13 cellular contexts compared by ENCODE assay signal in genomic region chr12:91053951-91054715, GRCh38. TPM values are rescaled to one million over a fixed set of nuclear protein-coding genes. Genes with fewer than 3 reads are reported as not detected.
DNase-seq lines count a peak whose midpoint lies in the region; ATAC-seq, FAIRE-seq and TF ChIP-seq lines count a peak whose summit lies in the region.
"Had no signal": no experiment of that assay in that cellular context is flagged by ENCODE, and none has a peak within 500 bp of the region (broad histone marks: within the 10 kb centered on the region; RNA-seq: fewer than 3 reads in every experiment).

No MANE protein-coding gene starts in this region.

- TF ChIP-seq CTCF in AG10803 (conservative IDR thresholded peaks at IDR 0.05; ENCODE audit: low read length) (peak; percentile 18), breast epithelium (IDR thresholded peaks at IDR 0.05) (no peak), HepG2 (CRISPR knock-in tag; IDR thresholded peaks at IDR 0.05) (no peak)

- no peak for ATAC-seq in HepG2
- ATAC-seq: WTC11 had no signal

- TF ChIP-seq POLR2A in breast epithelium (IDR thresholded peaks at IDR 0.05) (no peak), HepG2 (IDR thresholded peaks at IDR 0.05; ENCODE audit: insufficient read depth in 1 of 2, low read depth in 2 of 2, low read length in 2 of 2) (no peak)

- no peaks in the 10 kb centered on the region for H4K20me1 ChIP-seq in HepG2 (ENCODE audit: insufficient read depth, low read length)

- no peaks in the 10 kb centered on the region for H3K36me3 ChIP-seq in MG63
- H3K36me3 ChIP-seq in breast epithelium, result no peaks in the 10 kb centered on the region
- no peaks in the 10 kb centered on the region for H3K36me3 ChIP-seq in HepG2 (replicated peaks in 1 of 2; ENCODE audit: control insufficient read depth in 1 of 2, insufficient read depth in 2 of 2, low read length in 2 of 2)

- H3K27ac ChIP-seq in breast epithelium (peak overlapping the region; percentile 48 to 50), HepG2 (ENCODE audit: extremely low read length, insufficient read depth, low read length) (no peak overlapping the region)
- H3K27ac ChIP-seq: dorsolateral prefrontal cortex had no signal

- DNase-seq in AG10803 (ENCODE audit: low read depth) (peak; percentile 94), MG63 (peak; percentile 45), breast epithelium (ENCODE audit: low spot score in 2 of 2) (peak in 1 of 2 donors; percentile 19), lung microvascular endothelial cell (ENCODE audit: low read depth in 2 of 2) (peak; percentile 1 to 63), epidermal melanocyte (ENCODE audit: insufficient read length, low spot score) (no peak), SW480 (ENCODE audit: low spot score) (no peak), HepG2 (ENCODE audit: low spot score) (no peak), posterior vena cava (ENCODE audit: low spot score) (no peak)
- DNase-seq: dorsolateral prefrontal cortex, NCI-H2107 had no signal

- H3K9ac ChIP-seq in HepG2 (ENCODE audit: insufficient read depth, low read depth, low read length), result no peak overlapping the region

- H3K9me3 ChIP-seq in MG63 (no peaks in the 10 kb centered on the region), breast epithelium (no peaks in the 10 kb centered on the region), HepG2 (ENCODE audit: low read length) (no peaks in the 10 kb centered on the region)

- no peak for TF ChIP-seq RAD21 in HepG2 (CRISPR knock-in tag; IDR thresholded peaks at IDR 0.05)

- H3K4me1 ChIP-seq in breast epithelium (no peaks in the 10 kb centered on the region), HepG2 (ENCODE audit: insufficient read depth, low read length) (no peaks in the 10 kb centered on the region)

- BruUV-seq in HepG2 (replicated peaks; lab: Mats Ljungman, UMichigan), result no TSS peak

- H3K27me3 ChIP-seq in MG63 (no peaks in the 10 kb centered on the region), breast epithelium (no peaks in the 10 kb centered on the region), HepG2 (ENCODE audit: control insufficient read depth in 1 of 2, insufficient read depth in 2 of 2, low read length in 2 of 2) (no peaks in the 10 kb centered on the region)

- no peak overlapping the region for H3K4me2 ChIP-seq in HepG2 (ENCODE audit: low read depth, low read length)

- H3K4me3 ChIP-seq in AG10803 (ENCODE audit: low read length) (no peak overlapping the region), MG63 (no peak overlapping the region), breast epithelium (no peak overlapping the region), HepG2 (replicated peaks in 1 of 3; ENCODE audit: insufficient read depth in 1 of 3, low read depth in 2 of 3, low read length in 3 of 3) (no peak overlapping the region)
- H3K4me3 ChIP-seq: dorsolateral prefrontal cortex had no signal

- H3K79me2 ChIP-seq in HepG2 (ENCODE audit: insufficient read depth, low read length), result no peaks in the 10 kb centered on the region

- no peak overlapping the region for H2AFZ ChIP-seq in HepG2 (ENCODE audit: low read length)

- WGBS in HepG2 (ENCODE audit: low lambda C conversion rate), result 5% methylated on average over 4 of the region's 4 CpGs

- in situ Hi-C loops in HepG2 (cut with HindIII; ENCODE audit: extremely low pct_ligation_motif_present, low pct_unique_long_range_greater_than_20kb), result no loop called here

- intact Hi-C loops in breast epithelium (cut with DNase I; ENCODE audit: low total_unique reads) (no loop called here), HepG2 (cut with micrococcal nuclease; ENCODE audit: unreplicated experiment) (no loop called here), posterior vena cava (cut with DNase I) (no loop called here)

- TF ChIP-seq EP300 in HepG2 (IDR thresholded peaks at IDR 0.05; ENCODE audit: low read depth in 2 of 2, low read length in 2 of 2), result no peak
- TF ChIP-seq EP300 in HepG2 (CRISPR knock-in tag; IDR thresholded peaks at IDR 0.05; ENCODE audit: borderline replicate concordance), result no peak

- CTCF ChIA-PET in HepG2 (lab: Yijun Ruan, JAX; ENCODE audit: low intra/inter-chr PET ratio, low total read pairs), result no interaction called here

- POLR2A ChIA-PET in HepG2 (lab: Yijun Ruan, JAX), result no interaction called here

- no peak for FAIRE-seq in HepG2 (lab: Jason Lieb, UNC)

RNA-seq across cellular contexts. Expression of gene KERA, which starts 3.7 kb away (rescaled TPM):
- not detected in 2 replicates for total RNA-seq in MG63 (2014; rRNA removed; shearing (Covaris generic); ENCODE audit: low replicate concordance)
- under 1 TPM in 2 of 3 donors, not detected in 1; 0.15 to 0.33 TPM for total RNA-seq in breast epithelium
- not detected in 2 replicates for total RNA-seq in lung microvascular endothelial cell
- total RNA-seq in HepG2 (2016; rRNA removed; fragmentation: Illumina TruSeq; extraction: Trizol), result not detected in 2 replicates
- not detected in 2 replicates for total RNA-seq in HepG2 (2016; cell fraction: cytosol; rRNA removed; fragmentation: Illumina TruSeq; extraction: Trizol; ENCODE audit: low read depth)
- total RNA-seq in HepG2 (2016; cell fraction: insoluble cytoplasmic fraction; rRNA removed; fragmentation: Illumina TruSeq; extraction: Trizol), result not detected in 2 replicates
- total RNA-seq in HepG2 (2016; cell fraction: membrane; rRNA removed; fragmentation: Illumina TruSeq; extraction: Trizol), result not detected in 2 replicates
- total RNA-seq in HepG2 (2016; cell fraction: nucleus; rRNA removed; fragmentation: Illumina TruSeq; extraction: Trizol), result not detected in 2 replicates
- not detected in 2 replicates for polyA plus RNA-seq in HepG2 (2011; rRNA removed)
- polyA plus RNA-seq in HepG2 (2011; cell fraction: cytosol; rRNA removed), result not detected in 2 replicates
- not detected in 2 replicates for polyA plus RNA-seq in HepG2 (2011; cell fraction: nucleus; rRNA removed)
- not detected in 2 replicates for polyA plus RNA-seq in HepG2 (2012)
- polyA plus RNA-seq in HepG2 (2016; cell fraction: cytosol; fragmentation: Illumina TruSeq; extraction: Trizol; ENCODE audit: low read depth), result not detected in 2 replicates
- not detected in 2 replicates for polyA plus RNA-seq in HepG2 (2016; cell fraction: insoluble cytoplasmic fraction; fragmentation: Illumina TruSeq; extraction: Trizol; ENCODE audit: low read depth)
- not detected in 2 replicates for polyA plus RNA-seq in HepG2 (2016; cell fraction: membrane; fragmentation: Illumina TruSeq; extraction: Trizol; ENCODE audit: low read depth)
- not detected in 2 replicates for polyA plus RNA-seq in HepG2 (2016; cell fraction: nucleus; fragmentation: Illumina TruSeq; extraction: Trizol; ENCODE audit: insufficient read depth, low read depth)
- polyA minus RNA-seq in HepG2 (2011; rRNA and poly(A)+ RNA removed; ENCODE audit: low replicate concordance), result not detected in 2 replicates
- not detected in 2 replicates for polyA minus RNA-seq in HepG2 (2011; cell fraction: cytosol; rRNA and poly(A)+ RNA removed)
- not detected in 2 replicates for polyA minus RNA-seq in HepG2 (2011; cell fraction: nucleus; rRNA and poly(A)+ RNA removed)
- total RNA-seq in posterior vena cava, result not detected
- total RNA-seq: activated T-helper 2 cell treated with anti-CD3 and anti-CD28 coated beads, Interferon-gamma antibody, Interleukin-2, Interleukin-4, amounts not matched to agents 10 μg/mL and 5 μg/mL and 100 μg/mL, durations not matched to agents 14 hours and 24 hours and 36 hours; WTC11 had no signal
- polyA plus RNA-seq: CD14-positive monocyte had no signal

RNA-seq across cellular contexts. Expression of gene EPYC, which starts 49.4 kb away (rescaled TPM):
- total RNA-seq in MG63 (2014; rRNA removed; shearing (Covaris generic); ENCODE audit: low replicate concordance), result not detected in 2 replicates
- total RNA-seq in breast epithelium (not detected), lung microvascular endothelial cell (not detected in 2 replicates), HepG2 (2016; rRNA removed; fragmentation: Illumina TruSeq; extraction: Trizol) (not detected in 2 replicates), posterior vena cava (not detected)
- not detected in 2 replicates for total RNA-seq in HepG2 (2016; cell fraction: cytosol; rRNA removed; fragmentation: Illumina TruSeq; extraction: Trizol; ENCODE audit: low read depth)
- not detected in 2 replicates for total RNA-seq in HepG2 (2016; cell fraction: insoluble cytoplasmic fraction; rRNA removed; fragmentation: Illumina TruSeq; extraction: Trizol)
- not detected in 2 replicates for total RNA-seq in HepG2 (2016; cell fraction: membrane; rRNA removed; fragmentation: Illumina TruSeq; extraction: Trizol)
- not detected in 2 replicates for total RNA-seq in HepG2 (2016; cell fraction: nucleus; rRNA removed; fragmentation: Illumina TruSeq; extraction: Trizol)
- polyA plus RNA-seq in HepG2 (2011; rRNA removed), result not detected in 2 replicates
- not detected in 2 replicates for polyA plus RNA-seq in HepG2 (2011; cell fraction: cytosol; rRNA removed)
- polyA plus RNA-seq in HepG2 (2011; cell fraction: nucleus; rRNA removed), result not detected in 2 replicates
- not detected in 2 replicates for polyA plus RNA-seq in HepG2 (2012)
- polyA plus RNA-seq in HepG2 (2016; cell fraction: cytosol; fragmentation: Illumina TruSeq; extraction: Trizol; ENCODE audit: low read depth), result not detected in 2 replicates
- polyA plus RNA-seq in HepG2 (2016; cell fraction: insoluble cytoplasmic fraction; fragmentation: Illumina TruSeq; extraction: Trizol; ENCODE audit: low read depth), result not detected in 2 replicates
- polyA plus RNA-seq in HepG2 (2016; cell fraction: membrane; fragmentation: Illumina TruSeq; extraction: Trizol; ENCODE audit: low read depth), result not detected in 2 replicates
- polyA plus RNA-seq in HepG2 (2016; cell fraction: nucleus; fragmentation: Illumina TruSeq; extraction: Trizol; ENCODE audit: insufficient read depth, low read depth), result not detected in 2 replicates
- not detected in 2 replicates for polyA minus RNA-seq in HepG2 (2011; rRNA and poly(A)+ RNA removed; ENCODE audit: low replicate concordance)
- polyA minus RNA-seq in HepG2 (2011; cell fraction: cytosol; rRNA and poly(A)+ RNA removed), result not detected in 2 replicates
- polyA minus RNA-seq in HepG2 (2011; cell fraction: nucleus; rRNA and poly(A)+ RNA removed), result not detected in 2 replicates
- total RNA-seq: activated T-helper 2 cell treated with anti-CD3 and anti-CD28 coated beads, Interferon-gamma antibody, Interleukin-2, Interleukin-4, amounts not matched to agents 10 μg/mL and 5 μg/mL and 100 μg/mL, durations not matched to agents 14 hours and 24 hours and 36 hours; dorsolateral prefrontal cortex; WTC11 had no signal
- polyA plus RNA-seq: CD14-positive monocyte had no signal

RNA-seq across cellular contexts. Expression of gene LUM, which starts 57.2 kb away (rescaled TPM):
- 69.9 and 94.9 TPM in 2 replicates for total RNA-seq in MG63 (2014; rRNA removed; shearing (Covaris generic); ENCODE audit: low replicate concordance)
- total RNA-seq in breast epithelium (100 to 1,000 TPM; 180 to 449 (median 183) TPM), lung microvascular endothelial cell (not detected in 2 replicates), HepG2 (2016; rRNA removed; fragmentation: Illumina TruSeq; extraction: Trizol) (not detected in 2 replicates), posterior vena cava (100 to 1,000 TPM; 361 to 654 TPM)
- total RNA-seq in HepG2 (2016; cell fraction: cytosol; rRNA removed; fragmentation: Illumina TruSeq; extraction: Trizol; ENCODE audit: low read depth), result not detected in 2 replicates
- not detected in 2 replicates for total RNA-seq in HepG2 (2016; cell fraction: insoluble cytoplasmic fraction; rRNA removed; fragmentation: Illumina TruSeq; extraction: Trizol)
- not detected in 2 replicates for total RNA-seq in HepG2 (2016; cell fraction: membrane; rRNA removed; fragmentation: Illumina TruSeq; extraction: Trizol)
- total RNA-seq in HepG2 (2016; cell fraction: nucleus; rRNA removed; fragmentation: Illumina TruSeq; extraction: Trizol), result not detected in 2 replicates
- polyA plus RNA-seq in HepG2 (2011; rRNA removed), result not detected in 2 replicates
- not detected in 2 replicates for polyA plus RNA-seq in HepG2 (2011; cell fraction: cytosol; rRNA removed)
- polyA plus RNA-seq in HepG2 (2011; cell fraction: nucleus; rRNA removed), result not detected in 2 replicates
- polyA plus RNA-seq in HepG2 (2012), result not detected in 2 replicates
- polyA plus RNA-seq in HepG2 (2016; cell fraction: cytosol; fragmentation: Illumina TruSeq; extraction: Trizol; ENCODE audit: low read depth), result not detected in 2 replicates
- polyA plus RNA-seq in HepG2 (2016; cell fraction: insoluble cytoplasmic fraction; fragmentation: Illumina TruSeq; extraction: Trizol; ENCODE audit: low read depth), result not detected in 2 replicates
- polyA plus RNA-seq in HepG2 (2016; cell fraction: membrane; fragmentation: Illumina TruSeq; extraction: Trizol; ENCODE audit: low read depth), result not detected in 2 replicates
- polyA plus RNA-seq in HepG2 (2016; cell fraction: nucleus; fragmentation: Illumina TruSeq; extraction: Trizol; ENCODE audit: insufficient read depth, low read depth), result not detected in 2 replicates
- polyA minus RNA-seq in HepG2 (2011; rRNA and poly(A)+ RNA removed; ENCODE audit: low replicate concordance), result not detected in 2 replicates
- not detected in 2 replicates for polyA minus RNA-seq in HepG2 (2011; cell fraction: cytosol; rRNA and poly(A)+ RNA removed)
- polyA minus RNA-seq in HepG2 (2011; cell fraction: nucleus; rRNA and poly(A)+ RNA removed), result not detected in 2 replicates
- total RNA-seq: activated T-helper 2 cell treated with anti-CD3 and anti-CD28 coated beads, Interferon-gamma antibody, Interleukin-2, Interleukin-4, amounts not matched to agents 10 μg/mL and 5 μg/mL and 100 μg/mL, durations not matched to agents 14 hours and 24 hours and 36 hours had no signal
- polyA plus RNA-seq: CD14-positive monocyte had no signal

Comparison
In these comparisons a context has a peak if more than half of its experiments do, and no peak if none do; other contexts are left out.
1. DNase-seq: peak in AG10803 (single experiment), MG63 (single experiment) and lung microvascular endothelial cell (2 of 2); none in epidermal melanocyte (single experiment), SW480 (single experiment), HepG2 (single experiment) and posterior vena cava (single experiment).
2. RNA of gene LUM, which starts 57.2 kb away (total RNA-seq): 361 to 654 TPM in posterior vena cava, 180 to 449 TPM in breast epithelium and 69.9 to 94.9 TPM in MG63; not detected in HepG2 and not detected in lung microvascular endothelial cell; every median in the first group is over 10 times any median in the second.